Comparison of ENCODE assay signal across 8 cellular contexts in genomic region chrX:18984381-18985185, GRCh38. TPM values are rescaled to one million over a fixed set of nuclear protein-coding genes. Genes with fewer than 3 reads are reported as not detected.
A peak's percentile ranks its signal among the peaks of the same experiment; 100 is the strongest.
DNase-seq lines count a peak whose midpoint lies in the region; ATAC-seq and TF ChIP-seq lines count a peak whose summit lies in the region.

No MANE protein-coding gene starts in this region.

- peaks cover 0 to 40% (median 12%) of the 10 kb centered on the region in 6 donors for H3K4me1 ChIP-seq in spleen

- no peaks in the 10 kb centered on the region for H3K9me3 ChIP-seq in AG04450 (ENCODE audit: control insufficient read depth, insufficient read depth, low read length)
- no peaks in the 10 kb centered on the region for H3K9me3 ChIP-seq in spleen

- H3K27ac ChIP-seq in AG04450 (ENCODE audit: low read depth, low read length) (peak overlapping the region; percentile 68), VCaP (peak overlapping the region; percentile 86), spleen (peak overlapping the region; percentile 38 to 97 (median 92))

- no peaks in the 10 kb centered on the region for H3K27me3 ChIP-seq in AG04450 (ENCODE audit: control insufficient read depth, insufficient read depth, low read length)
- H3K27me3 ChIP-seq in spleen (replicated peaks in 1 of 7): peaks cover 0 to 12% (median 0%) of the 10 kb centered on the region in 7 donors

- intact Hi-C loops in spleen (cut with DNase I; ENCODE audit: low total_unique reads): no loop called here

- H3K4me3 ChIP-seq in AG04450 (ENCODE audit: low read depth, low read length): peak overlapping the region; percentile 68
- peak overlapping the region; percentile 55 to 84 (median 66) for H3K4me3 ChIP-seq in spleen

- POLR2A ChIA-PET in AG04450 (lab: Yijun Ruan, JAX): interaction anchor here (0.6 to 1.8 kb wide), 3 partner anchors 10 to 282 kb away, joined by 3 to 11 read pairs (median 4); no protein-coding TSS in a partner anchor

- H3K36me3 ChIP-seq in spleen: peaks cover 0 to 10% (median 0%) of the 10 kb centered on the region in 6 donors

- TF ChIP-seq CTCF in AG04450 (IDR thresholded peaks at IDR 0.05; ENCODE audit: low read depth, low read length) (peak; percentile 54), VCaP (conservative IDR thresholded peaks at IDR 0.05) (peak; percentile 37), spleen (IDR thresholded peaks at IDR 0.05 in 8 of 11, conservative IDR thresholded peaks at IDR 0.05 in 3 of 11) (peak; percentile 19 to 78 (median 58))

- DNase-seq in AG04450 (ENCODE audit: low read depth, low spot score) (no peak), NCI-H2171 treated with DMSO at 0.1 percent for 48 hours (lab: John Stamatoyannopoulos, UW) (peak; percentile 77), T47D (ENCODE audit: low read depth in 1 of 2, low spot score in 1 of 2) (peak; percentile 76 to 94), iPS-NIHi7 (ENCODE audit: extremely low spot score) (peak; percentile 96), spleen (peak; percentile 95)

- ATAC-seq in GM18873 (IDR thresholded peaks at IDR 0.05; ENCODE audit: low FRiP score, unreplicated experiment) (peak; percentile 71), HG03108 (IDR thresholded peaks at IDR 0.05; ENCODE audit: unreplicated experiment) (peak; percentile 77)

- WGBS in spleen, 5 donors: 0 to 31% (median 1%) methylated on average over 7 to 71 of the region's 71 CpGs

- TF ChIP-seq POLR2A in spleen (IDR thresholded peaks at IDR 0.05): peak in 1 of 3 donors; percentile 6

- CTCF ChIA-PET in AG04450 (lab: Charles Lee): interaction anchor here (0.7 to 2.1 kb wide), 6 partner anchors 10 to 349 kb away, joined by 3 to 13 read pairs (median 4); no protein-coding TSS in a partner anchor

- in situ Hi-C loops in T47D (cut with HindIII; ENCODE audit: low pct_unique_long_range_greater_than_20kb, low sequenced_read_pairs): no loop called here

RNA-seq across cellular contexts. Expression of gene PHKA2, which starts 0.7 kb away (rescaled TPM):
- polyA plus RNA-seq in AG04450 (2011; rRNA removed) (12.3 and 13.1 TPM in 2 replicates), spleen (10 to 100 TPM; 13.7 to 25.9 (median 24.1) TPM)
- polyA minus RNA-seq in AG04450 (2011; rRNA and poly(A)+ RNA removed): 16.3 and 20.1 TPM in 2 replicates
- total RNA-seq in spleen: 10 to 100 TPM; 26.8 to 46.0 (median 36.7) TPM
